In the genomic region with DNA sequence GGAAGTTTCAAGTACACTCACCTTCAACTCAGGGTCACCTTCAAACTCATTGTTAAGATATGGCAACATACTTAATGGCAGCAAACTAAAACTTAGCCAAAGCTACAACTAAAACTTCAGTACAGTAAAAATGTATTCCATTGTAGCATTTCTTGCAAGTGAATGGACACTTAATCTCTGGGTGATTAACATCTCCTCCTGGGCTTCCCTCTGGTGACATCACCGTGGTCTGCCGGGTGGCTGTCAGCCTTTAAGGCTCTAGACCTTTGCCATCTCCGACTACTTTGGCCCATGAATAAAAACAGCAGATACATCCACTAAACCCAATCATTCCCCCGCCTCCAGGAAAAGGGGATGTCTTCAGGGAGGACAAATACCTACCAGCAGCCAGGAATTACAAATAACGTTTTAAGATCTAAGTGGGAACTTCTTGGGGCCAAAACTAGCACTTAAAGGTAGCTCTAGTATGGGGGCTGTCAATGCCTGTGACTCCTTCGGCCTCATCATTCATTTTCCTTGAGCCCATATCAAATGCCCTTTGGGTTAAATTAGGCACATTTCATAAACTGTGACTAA, we compare ENCODE assay signal across 9 cellular contexts. TPM values are rescaled to one million over a fixed set of nuclear protein-coding genes. Genes with fewer than 3 reads are reported as not detected.
DNase-seq lines count a peak whose midpoint lies in the region; ATAC-seq lines count a peak whose summit lies in the region.
"Had no signal": no experiment of that assay in that cellular context is flagged by ENCODE, and none has a peak within 500 bp of the region (broad histone marks: within the 10 kb centered on the region; RNA-seq: fewer than 3 reads in every experiment).

No MANE protein-coding gene starts in this region.

- peaks cover 3% of the 10 kb centered on the region for H3K4me1 Mint-ChIP-seq in activated CD4-positive, alpha-beta T cell treated with anti-CD3 and anti-CD28 coated beads, Interleukin-2, amount 10 ng/mL, durations not matched to agents 24 days and 14 days
- peaks cover 6% of the 10 kb centered on the region for H3K4me1 Mint-ChIP-seq in T-helper 17 cell
- peaks cover 33% of the 10 kb centered on the region for H3K4me1 Mint-ChIP-seq in stimulated activated memory B cell treated with anti-CD40 and anti-IgM and Interleukin-4, amounts not matched to agents 10 μg/mL and 1 μg/mL and 100 μg/mL, for 72 hours

- peaks cover 3% of the 10 kb centered on the region for H3K4me1 ChIP-seq in right cardiac atrium (ENCODE audit: control insufficient read depth, insufficient read depth, low read length)

- peak overlapping the region; percentile 65 for H3K4me3 Mint-ChIP-seq in activated CD4-positive, alpha-beta T cell treated with anti-CD3 and anti-CD28 coated beads, Interleukin-2, amount 10 ng/mL, durations not matched to agents 24 days and 14 days
- H3K4me3 Mint-ChIP-seq in T-helper 17 cell = peak overlapping the region; percentile 88
- peak overlapping the region; percentile 77 for H3K4me3 Mint-ChIP-seq in stimulated activated memory B cell treated with anti-CD40 and anti-IgM and Interleukin-4, amounts not matched to agents 10 μg/mL and 1 μg/mL and 100 μg/mL, for 72 hours

- no peak overlapping the region for H3K4me3 ChIP-seq in right cardiac atrium (ENCODE audit: low read length)

- H3K27ac ChIP-seq in right cardiac atrium (ENCODE audit: low read length) = no peak overlapping the region

- H3K27me3 ChIP-seq in right cardiac atrium (ENCODE audit: control insufficient read depth, insufficient read depth) = no peaks in the 10 kb centered on the region

- H3K9me3 ChIP-seq in T-helper 17 cell (ENCODE audit: control insufficient read depth, low read length, poor library complexity, severe bottlenecking) = no peaks in the 10 kb centered on the region
- H3K9me3 ChIP-seq in right cardiac atrium (ENCODE audit: control insufficient read depth, low read length) = no peaks in the 10 kb centered on the region

- H3K27me3 Mint-ChIP-seq in activated CD4-positive, alpha-beta T cell treated with anti-CD3 and anti-CD28 coated beads, Interleukin-2, amount 10 ng/mL, durations not matched to agents 24 days and 14 days = peaks cover 44% of the 10 kb centered on the region
- peaks cover 54% of the 10 kb centered on the region for H3K27me3 Mint-ChIP-seq in T-helper 17 cell
- peaks cover 24% of the 10 kb centered on the region for H3K27me3 Mint-ChIP-seq in stimulated activated memory B cell treated with anti-CD40 and anti-IgM and Interleukin-4, amounts not matched to agents 10 μg/mL and 1 μg/mL and 100 μg/mL, for 72 hours

- 68% methylated on average over 6 of the region's 6 CpGs for WGBS in right cardiac atrium

- H3K27ac Mint-ChIP-seq in activated CD4-positive, alpha-beta T cell treated with anti-CD3 and anti-CD28 coated beads, Interleukin-2, amount 10 ng/mL, durations not matched to agents 24 days and 14 days = no peak overlapping the region
- no peak overlapping the region for H3K27ac Mint-ChIP-seq in T-helper 17 cell
- no peak overlapping the region for H3K27ac Mint-ChIP-seq in stimulated activated memory B cell treated with anti-CD40 and anti-IgM and Interleukin-4, amounts not matched to agents 10 μg/mL and 1 μg/mL and 100 μg/mL, for 72 hours

- DNase-seq in activated CD4-positive, alpha-beta T cell treated with anti-CD3 and anti-CD28 coated beads, Interleukin-2, amount 10 ng/mL, durations not matched to agents 24 days and 14 days = no peak
- DNase-seq in activated CD4-positive, alpha-beta T cell treated with anti-CD3 and anti-CD28 coated beads, Interleukin-2, amount 50 U/mL, for 48 hours = no peak
- DNase-seq in T-helper 17 cell (no peak), islet precursor cell (peak; percentile 51), NCI-H128 (lab: John Stamatoyannopoulos, UW; ENCODE audit: unreplicated experiment) (no peak), middle frontal gyrus (ENCODE audit: extremely low spot score, low spot score) (no peak), right cardiac atrium (no peak)
- DNase-seq: AML-193 had no signal

- ATAC-seq in T-helper 17 cell (no peak), right cardiac atrium (no peak)
- ATAC-seq in stimulated activated memory B cell treated with anti-CD40 and anti-IgM and Interleukin-4, amounts not matched to agents 10 μg/mL and 1 μg/mL and 100 μg/mL, for 72 hours = no peak

- no peaks in the 10 kb centered on the region for H3K9me3 Mint-ChIP-seq in activated CD4-positive, alpha-beta T cell treated with anti-CD3 and anti-CD28 coated beads, Interleukin-2, amount 10 ng/mL, durations not matched to agents 24 days and 14 days
- no peaks in the 10 kb centered on the region for H3K9me3 Mint-ChIP-seq in stimulated activated memory B cell treated with anti-CD40 and anti-IgM and Interleukin-4, amounts not matched to agents 10 μg/mL and 1 μg/mL and 100 μg/mL, for 72 hours

- H3K36me3 Mint-ChIP-seq in activated CD4-positive, alpha-beta T cell treated with anti-CD3 and anti-CD28 coated beads, Interleukin-2, amount 10 ng/mL, durations not matched to agents 24 days and 14 days (ENCODE audit: low read depth) = no peaks in the 10 kb centered on the region
- peaks cover 2% of the 10 kb centered on the region for H3K36me3 Mint-ChIP-seq in T-helper 17 cell (ENCODE audit: low read depth)
- no peaks in the 10 kb centered on the region for H3K36me3 Mint-ChIP-seq in stimulated activated memory B cell treated with anti-CD40 and anti-IgM and Interleukin-4, amounts not matched to agents 10 μg/mL and 1 μg/mL and 100 μg/mL, for 72 hours

- intact Hi-C loops in activated CD4-positive, alpha-beta T cell treated with anti-CD3 and anti-CD28 coated beads, Interleukin-2, amount 10 ng/mL, durations not matched to agents 24 days and 14 days (cut with micrococcal nuclease) = no loop called here
- intact Hi-C loops in right cardiac atrium (cut with DNase I) = no loop called here

RNA-seq across cellular contexts. Expression of gene TFCP2L1, which starts 1.2 kb away (rescaled TPM):
- total RNA-seq in activated CD4-positive, alpha-beta T cell treated with anti-CD3 and anti-CD28 coated beads, Interleukin-2, amount 10 ng/mL, durations not matched to agents 24 days and 14 days = 0.12 TPM in 1 of 2 replicates, not detected in the other
- total RNA-seq in T-helper 17 cell = under 1 TPM in 1 of 2 donors, not detected in 1; 0.02 TPM
- total RNA-seq in right cardiac atrium = under 1 TPM; 0.11 to 0.88 (median 0.51) TPM
- 0.38 TPM for polyA plus RNA-seq in right cardiac atrium
